Comparison of ENCODE assay signal across 8 cellular contexts in the genomic region with DNA sequence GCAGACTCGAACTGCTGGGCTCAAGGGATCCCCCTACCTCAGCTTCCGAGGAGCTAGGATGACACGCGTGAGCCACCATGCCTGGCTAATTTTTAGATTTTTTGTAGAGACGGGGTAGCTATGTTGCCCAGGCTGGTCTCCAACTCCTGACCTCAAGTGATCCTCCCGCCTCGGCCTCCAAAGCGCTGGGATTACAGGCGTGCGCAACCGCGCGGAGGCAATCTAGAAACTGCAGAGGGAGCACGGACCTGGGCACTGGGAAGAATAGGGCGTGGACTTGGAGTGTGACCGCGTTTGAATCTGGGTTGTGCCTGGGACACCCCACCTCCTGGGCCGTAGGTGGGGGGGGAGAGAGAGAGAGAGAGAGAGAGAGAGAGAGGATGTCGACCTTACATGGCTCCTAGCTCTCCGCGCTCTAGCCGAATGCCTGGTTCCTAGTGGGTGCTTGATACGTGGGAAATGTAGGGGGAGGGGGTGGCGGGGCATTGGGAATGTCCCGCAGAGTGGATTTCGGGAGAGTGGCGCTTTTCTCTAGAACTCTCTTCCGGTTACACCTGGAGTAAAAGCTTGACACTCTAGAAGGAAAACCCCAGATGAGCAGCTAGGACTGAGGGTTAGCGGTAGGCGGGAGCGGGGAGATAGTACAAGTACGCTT. TPM values are rescaled to one million over a fixed set of nuclear protein-coding genes. Genes with fewer than 3 reads are reported as not detected.
DNase-seq lines count a peak whose midpoint lies in the region; ATAC-seq and TF ChIP-seq lines count a peak whose summit lies in the region.

No MANE protein-coding gene starts in this region.

- peak overlapping the region; percentile 49 for H3K4me2 ChIP-seq in IMR-90 (ENCODE audit: low read depth, low read length)

- no peak overlapping the region for H3K56ac ChIP-seq in IMR-90 (ENCODE audit: extremely low read depth, insufficient read depth, low read length)

- intact Hi-C loops in IMR-90 (cut with micrococcal nuclease), result no loop called here
- intact Hi-C loops in colonic mucosa (cut with DNase I), result no loop called here
- intact Hi-C loops in mucosa of descending colon (cut with DNase I, micrococcal nuclease), result no loop called here

- peak overlapping the region; percentile 2; the same call in 1 of the 2 replicates for H3K18ac ChIP-seq in IMR-90 (ENCODE audit: low read depth, low read length)

- in situ Hi-C loops in IMR-90 (cut with MboI; ENCODE audit: low sequenced_read_pairs), result no loop called here

- 73% methylated on average over 10 of the region's 32 CpGs; no CpG with 5 or more reads in 1 of the 2 experiments for WGBS in IMR-90 (ENCODE audit: extremely low coverage in 2 of 2, insufficient read length in 1 of 2), 2 experiments

- POLR2A ChIA-PET in BJ (lab: Charles Lee) (interaction anchor here (1.1 to 2.1 kb wide), 2 partner anchors 13 to 59 kb away, joined by 3 to 6 read pairs; no protein-coding TSS in a partner anchor), IMR-90 (lab: Charles Lee; ENCODE audit: unreplicated experiment) (interaction anchor here (0.6 kb wide), 1 partner anchor 21 kb away, joined by 9 read pairs; no protein-coding TSS in a partner anchor)

- peak overlapping the region; percentile 57 for H4K5ac ChIP-seq in IMR-90 (ENCODE audit: low read depth, low read length)

- H3K9ac ChIP-seq in IMR-90 (ENCODE audit: low read depth, low read length) (peak overlapping the region; percentile 69), colonic mucosa (ENCODE audit: low read depth in 2 of 2, low read length in 2 of 2) (peak overlapping the region; percentile 87 to 96)

- dilution Hi-C loops in IMR-90 (cut with HindIII; ENCODE audit: low sequenced_read_pairs, unreplicated experiment), result no loop called here

- peak; percentile 6 for ATAC-seq in GM19455 (IDR thresholded peaks at IDR 0.05; ENCODE audit: unreplicated experiment)
- no peak for ATAC-seq in IMR-90 (ENCODE audit: low read depth)
- ATAC-seq in mucosa of descending colon, result peak; percentile 23

- H2AK9ac ChIP-seq in IMR-90 (replicated peaks; ENCODE audit: low read depth, low read length, poor library complexity), result peak overlapping the region; percentile 77

- H4K8ac ChIP-seq in IMR-90 (ENCODE audit: low read depth in 2 of 2, low read length in 2 of 2), result peak overlapping the region; percentile 13 to 74; a peak in 2 of 4 replicates

- peaks cover 10 to 24% of the 10 kb centered on the region in 2 experiments; a peak in 3 of 4 replicates for H3K79me1 ChIP-seq in IMR-90 (ENCODE audit: low read depth in 1 of 2, low read length in 2 of 2)

- 0 out of 2 replicates have a peak overlapping the region, but pooled peaks have one; percentile 12 for H3K23ac ChIP-seq in IMR-90 (ENCODE audit: low read depth, low read length)

- peak overlapping the region; percentile 73 for H2BK5ac ChIP-seq in IMR-90 (ENCODE audit: low read depth, low read length, poor library complexity, severe bottlenecking)

- H3K36me3 ChIP-seq in BJ (ENCODE audit: control insufficient read depth, insufficient read depth, low read length) (no peaks in the 10 kb centered on the region), IMR-90 (ENCODE audit: control insufficient read depth, insufficient read depth, low read length) (no peaks in the 10 kb centered on the region), colonic mucosa (no peaks in the 10 kb centered on the region), mucosa of descending colon (ENCODE audit: low read depth) (no peaks in the 10 kb centered on the region)

- peaks cover 5% of the 10 kb centered on the region for H3K9me1 ChIP-seq in IMR-90 (ENCODE audit: insufficient read depth, low read length)

- H3K4ac ChIP-seq in IMR-90 (ENCODE audit: low read depth, low read length), result peak overlapping the region; percentile 72

- H3K9me3 ChIP-seq in IMR-90 (ENCODE audit: control insufficient read depth, insufficient read depth, low read length), result no peaks in the 10 kb centered on the region
- H3K9me3 ChIP-seq in colonic mucosa, result no peaks in the 10 kb centered on the region
- no peaks in the 10 kb centered on the region for H3K9me3 ChIP-seq in mucosa of descending colon

- H3K27me3 ChIP-seq in BJ (ENCODE audit: control insufficient read depth, insufficient read depth, low read length), result no peaks in the 10 kb centered on the region
- no peaks in the 10 kb centered on the region for H3K27me3 ChIP-seq in IMR-90 (ENCODE audit: control insufficient read depth, insufficient read depth, low read length)
- H3K27me3 ChIP-seq in colonic mucosa, result no peaks in the 10 kb centered on the region

- H2BK20ac ChIP-seq in IMR-90 (ENCODE audit: low read depth, low read length), result no peak overlapping the region

- BruUV-seq in IMR-90 (replicated peaks; lab: Mats Ljungman, UMichigan), result no TSS peak

- TF ChIP-seq RAD21 in IMR-90 (IDR thresholded peaks at IDR 0.05; ENCODE audit: low read length), result no peak

- TF ChIP-seq CTCF in BJ (IDR thresholded peaks at IDR 0.05; ENCODE audit: insufficient read depth, low read depth, low read length), result no peak
- TF ChIP-seq CTCF in IMR-90 (conservative IDR thresholded peaks at IDR 0.05; ENCODE audit: low read depth, low read length), result no peak
- TF ChIP-seq CTCF in colonic mucosa (IDR thresholded peaks at IDR 0.05), result no peak
- TF ChIP-seq CTCF in mucosa of descending colon (IDR thresholded peaks at IDR 0.05), result no peak

- CTCF ChIA-PET in BJ (lab: Yijun Ruan, JAX) (interaction anchor here (1.0 kb wide), 1 partner anchor 101 kb away, joined by 4 read pairs; no protein-coding TSS in a partner anchor), IMR-90 (lab: Yijun Ruan, JAX) (no interaction called here)

- 0 out of 3 replicates have a peak overlapping the region, but pooled peaks have one; percentile 3 for H2BK15ac ChIP-seq in IMR-90 (ENCODE audit: low read depth, low read length)

- H2AFZ ChIP-seq in IMR-90 (replicated peaks; ENCODE audit: low read length, poor library complexity), result peak overlapping the region; percentile 93

- peak overlapping the region; percentile 75 for H4K91ac ChIP-seq in IMR-90 (ENCODE audit: insufficient read depth, low read depth, low read length)

- H2AK5ac ChIP-seq in IMR-90 (ENCODE audit: low read depth, low read length), result peak overlapping the region; percentile 43

- H3K4me1 ChIP-seq in IMR-90 (ENCODE audit: control insufficient read depth, insufficient read depth, low read length), result peaks cover 18% of the 10 kb centered on the region
- peaks cover 8% of the 10 kb centered on the region for H3K4me1 ChIP-seq in colonic mucosa
- peaks cover 20% of the 10 kb centered on the region for H3K4me1 ChIP-seq in mucosa of descending colon (ENCODE audit: low read depth)

- peak overlapping the region; percentile 88 for H3K4me3 ChIP-seq in BJ (ENCODE audit: low read depth, low read length)
- H3K4me3 ChIP-seq in IMR-90 (ENCODE audit: insufficient read depth, low read depth, low read length), result peak overlapping the region; percentile 77
- H3K4me3 ChIP-seq in colonic mucosa, result peak overlapping the region; percentile 88
- H3K4me3 ChIP-seq in mucosa of descending colon, result peak overlapping the region; percentile 83

- H4K20me1 ChIP-seq in IMR-90 (ENCODE audit: insufficient read depth, low read length), result no peaks in the 10 kb centered on the region; the same call in 1 of the 2 replicates

- H3K27ac ChIP-seq in IMR-90 (ENCODE audit: insufficient read depth, low read length), result peak overlapping the region; percentile 73
- H3K27ac ChIP-seq in colonic mucosa, result peak overlapping the region; percentile 100

- DNase-seq in BJ (ENCODE audit: low read depth) (no peak), IMR-90 (no peak), colonic mucosa (peak; percentile 60), mucosa of descending colon (peak; percentile 63 to 78 (median 76)), occipital lobe (lab: John Stamatoyannopoulos, UW) (no peak), NCI-H1436 (lab: John Stamatoyannopoulos, UW) (no peak), NCI-H187 (lab: John Stamatoyannopoulos, UW) (no peak)

- H3K14ac ChIP-seq in IMR-90 (replicated peaks; ENCODE audit: low read depth, low read length), result peak overlapping the region; percentile 27; the same call in 1 of the 2 replicates

- H2BK120ac ChIP-seq in IMR-90 (ENCODE audit: low read depth, low read length), result peak overlapping the region; percentile 51

- TF ChIP-seq POLR2A in IMR-90 (IDR thresholded peaks at IDR 0.05; ENCODE audit: low read depth, low read length), result no peak

TF ChIP-seq in IMR-90, 13 proteins besides CTCF, POLR2A, EP300 and RAD21:
- no peak for TF ChIP-seq RFX5 (IDR thresholded peaks at IDR 0.05; ENCODE audit: low read depth, low read length)
- 0 out of 2 replicates have a peak, but pooled peaks have one; percentile 20 for TF ChIP-seq CEBPB (IDR thresholded peaks at IDR 0.05; ENCODE audit: low read depth, low read length)

RNA-seq across cellular contexts. Expression of a gene that starts 1.2 kb away (rescaled TPM):
- polyA plus RNA-seq in BJ (2011; rRNA removed) (13.7 and 18.5 TPM in 2 replicates), IMR-90 (2012; rRNA removed) (2.6 and 2.8 TPM in 2 replicates)
- 16.1 and 20.0 TPM in 2 replicates for polyA minus RNA-seq in BJ (2011; rRNA and poly(A)+ RNA removed)
- total RNA-seq in IMR-90 (2012; rRNA removed) (1.8 and 3.9 TPM in 2 replicates), colonic mucosa (10 to 100 TPM in 1 of 2 donors, 1 to 10 TPM in 1; 6.8 to 12.6 TPM), mucosa of descending colon (10 to 100 TPM; 12.3 to 20.3 (median 18.1) TPM), occipital lobe (8.0 TPM)
- polyA plus RNA-seq in IMR-90 (2012; cell fraction: cytosol; rRNA removed), result 0.93 and 1.6 TPM in 2 replicates
- polyA plus RNA-seq in IMR-90 (2012; cell fraction: nucleus; rRNA removed; ENCODE audit: low replicate concordance), result 2.8 and 29.4 TPM in 2 replicates

Comparison
In these comparisons a context has a peak if more than half of its experiments do, and no peak if none do; other contexts are left out.
1. DNase-seq: peak in colonic mucosa (single experiment) and mucosa of descending colon (3 of 3); none in BJ (single experiment), IMR-90 (single experiment), occipital lobe (single experiment), NCI-H1436 (single experiment) and NCI-H187 (0 of 2).
2. Peak in every context shown above with its lines, with median percentiles within 50 percentile points of each other: H3K4me3 ChIP-seq.